In genomic region chr19:35720163-35720524, GRCh38 we compare ENCODE assay signal across 13 cellular contexts. TPM values are rescaled to one million over a fixed set of nuclear protein-coding genes. Genes with fewer than 3 reads are reported as not detected.
A peak's percentile ranks its signal among the peaks of the same experiment; 100 is the strongest.
DNase-seq lines count a peak whose midpoint lies in the region; ATAC-seq lines count a peak whose summit lies in the region.
"Had no signal": no experiment of that assay in that cellular context is flagged by ENCODE, and none has a peak within 500 bp of the region (broad histone marks: within the 10 kb centered on the region; RNA-seq: fewer than 3 reads in every experiment).

No MANE protein-coding gene starts in this region.

- H3K4me1 Mint-ChIP-seq in stimulated activated naive CD8-positive, alpha-beta T cell treated with anti-CD3 and anti-CD28 coated beads, Interleukin-15, Interleukin-2, amounts not matched to agents 100 ng/mL and 50 ng/mL, for 24 hours (ENCODE audit: low read depth): peaks cover 32% of the 10 kb centered on the region
- peaks cover 21% of the 10 kb centered on the region for H3K4me1 Mint-ChIP-seq in activated naive CD8-positive, alpha-beta T cell treated with anti-CD3 and anti-CD28 coated beads, Interleukin-2, amount 10 ng/mL, durations not matched to agents 7 days and 5 days

- no peak overlapping the region for H3K4me3 ChIP-seq in MG63
- H3K4me3 ChIP-seq: adrenal gland had no signal

- H3K36me3 ChIP-seq in MG63: peaks cover 62% of the 10 kb centered on the region

- H3K27me3 Mint-ChIP-seq in stimulated activated naive CD8-positive, alpha-beta T cell treated with anti-CD3 and anti-CD28 coated beads, Interleukin-15, Interleukin-2, amounts not matched to agents 100 ng/mL and 50 ng/mL, for 24 hours: no peaks in the 10 kb centered on the region
- no peaks in the 10 kb centered on the region for H3K27me3 Mint-ChIP-seq in activated naive CD8-positive, alpha-beta T cell treated with anti-CD3 and anti-CD28 coated beads, Interleukin-2, amount 10 ng/mL, durations not matched to agents 7 days and 5 days

- peaks cover 72% of the 10 kb centered on the region for H3K36me3 Mint-ChIP-seq in stimulated activated naive CD8-positive, alpha-beta T cell treated with anti-CD3 and anti-CD28 coated beads, Interleukin-15, Interleukin-2, amounts not matched to agents 100 ng/mL and 50 ng/mL, for 24 hours (ENCODE audit: low read depth)
- peaks cover 15% of the 10 kb centered on the region for H3K36me3 Mint-ChIP-seq in activated naive CD8-positive, alpha-beta T cell treated with anti-CD3 and anti-CD28 coated beads, Interleukin-2, amount 10 ng/mL, durations not matched to agents 7 days and 5 days

- no peaks in the 10 kb centered on the region for H3K9me3 ChIP-seq in MG63
- H3K9me3 ChIP-seq: adrenal gland had no signal

- no peak for DNase-seq in stimulated activated naive CD8-positive, alpha-beta T cell treated with anti-CD3 and anti-CD28 coated beads, Interleukin-15, Interleukin-2, amounts not matched to agents 100 U/mL and 50 U/mL, for 24 hours
- DNase-seq in activated naive CD8-positive, alpha-beta T cell treated with anti-CD3 and anti-CD28 coated beads, Interleukin-2, amount 10 ng/mL, durations not matched to agents 7 days and 5 days: no peak
- DNase-seq in SKM-1 treated with dmso at 0.1 percent for 144 hours (lab: John Stamatoyannopoulos, UW; ENCODE audit: unreplicated experiment) (no peak), NCI-H748 treated with DMSO at 0.1 percent for 48 hours (lab: John Stamatoyannopoulos, UW) (no peak), MG63 (no peak)
- DNase-seq: activated CD4-positive, alpha-beta T cell treated with anti-CD3 and anti-CD28 coated beads for 4 hours; KG1; left cardiac atrium; NCI-H510A treated with DMSO at 0.1 percent for 48 hours; PC-3 had no signal

- no peaks in the 10 kb centered on the region for H3K9me3 Mint-ChIP-seq in stimulated activated naive CD8-positive, alpha-beta T cell treated with anti-CD3 and anti-CD28 coated beads, Interleukin-15, Interleukin-2, amounts not matched to agents 100 ng/mL and 50 ng/mL, for 24 hours
- H3K9me3 Mint-ChIP-seq in activated naive CD8-positive, alpha-beta T cell treated with anti-CD3 and anti-CD28 coated beads, Interleukin-2, amount 10 ng/mL, durations not matched to agents 7 days and 5 days: no peaks in the 10 kb centered on the region

- H3K27me3 ChIP-seq in MG63: no peaks in the 10 kb centered on the region
- H3K27me3 ChIP-seq: adrenal gland had no signal

- H3K4me3 Mint-ChIP-seq in stimulated activated naive CD8-positive, alpha-beta T cell treated with anti-CD3 and anti-CD28 coated beads, Interleukin-15, Interleukin-2, amounts not matched to agents 100 ng/mL and 50 ng/mL, for 24 hours: peak overlapping the region; percentile 28
- H3K4me3 Mint-ChIP-seq in activated naive CD8-positive, alpha-beta T cell treated with anti-CD3 and anti-CD28 coated beads, Interleukin-2, amount 10 ng/mL, durations not matched to agents 7 days and 5 days: peak overlapping the region; percentile 49

- H3K27ac Mint-ChIP-seq in stimulated activated naive CD8-positive, alpha-beta T cell treated with anti-CD3 and anti-CD28 coated beads, Interleukin-15, Interleukin-2, amounts not matched to agents 100 ng/mL and 50 ng/mL, for 24 hours: peak overlapping the region; percentile 72
- H3K27ac Mint-ChIP-seq in activated naive CD8-positive, alpha-beta T cell treated with anti-CD3 and anti-CD28 coated beads, Interleukin-2, amount 10 ng/mL, durations not matched to agents 7 days and 5 days: no peak overlapping the region

- no peak for ATAC-seq in stimulated activated naive CD8-positive, alpha-beta T cell treated with anti-CD3 and anti-CD28 coated beads, Interleukin-15, Interleukin-2, amounts not matched to agents 100 U/mL and 50 U/mL, for 24 hours
- no peak for ATAC-seq in activated naive CD8-positive, alpha-beta T cell treated with anti-CD3 and anti-CD28 coated beads, Interleukin-2, amount 10 ng/mL, durations not matched to agents 7 days and 5 days (ENCODE audit: low read depth)
- ATAC-seq: esophagus mucosa, left cardiac atrium, PC-3 had no signal

- POLR2A ChIA-PET in activated naive CD8-positive, alpha-beta T cell treated with anti-CD3 and anti-CD28 coated beads, Interleukin-2, amount 10 ng/mL, durations not matched to agents 7 days and 5 days (lab: Charles Lee): interaction anchor here (3.3 kb wide), 1 partner anchor 21 kb away, joined by 32 read pairs; the partner anchor contains the start of gene IGFLR1

RNA-seq across cellular contexts. Expression of gene KMT2B, which starts 2.3 kb away (rescaled TPM):
- total RNA-seq in activated naive CD8-positive, alpha-beta T cell treated with anti-CD3 and anti-CD28 coated beads, Interleukin-2, amount 10 ng/mL, durations not matched to agents 7 days and 5 days: 10 to 100 TPM; 74.6 to 75.9 TPM
- 2.3 and 6.0 TPM in 2 replicates for total RNA-seq in MG63 (2014; rRNA removed; shearing (Covaris generic); ENCODE audit: low replicate concordance)

RNA-seq across cellular contexts. Expression of gene ZBTB32, which starts 15.8 kb away (rescaled TPM):
- total RNA-seq in activated naive CD8-positive, alpha-beta T cell treated with anti-CD3 and anti-CD28 coated beads, Interleukin-2, amount 10 ng/mL, durations not matched to agents 7 days and 5 days: 10 to 100 TPM; 24.5 to 33.6 TPM
- not detected in 2 replicates for total RNA-seq in MG63 (2014; rRNA removed; shearing (Covaris generic); ENCODE audit: low replicate concordance)
- total RNA-seq: esophagus mucosa, left cardiac atrium, PC-3 had no signal

RNA-seq across cellular contexts. Expression of gene IGFLR1, which starts 22.1 kb away (rescaled TPM):
- 10 to 100 TPM; 63.0 to 63.4 TPM for total RNA-seq in activated naive CD8-positive, alpha-beta T cell treated with anti-CD3 and anti-CD28 coated beads, Interleukin-2, amount 10 ng/mL, durations not matched to agents 7 days and 5 days
- total RNA-seq in MG63 (2014; rRNA removed; shearing (Covaris generic); ENCODE audit: low replicate concordance): 0.27 and 2.4 TPM in 2 replicates

RNA-seq across cellular contexts. Expression of gene U2AF1L4, which starts 25.1 kb away (rescaled TPM):
- 10 to 100 TPM; 31.9 to 33.1 TPM for total RNA-seq in activated naive CD8-positive, alpha-beta T cell treated with anti-CD3 and anti-CD28 coated beads, Interleukin-2, amount 10 ng/mL, durations not matched to agents 7 days and 5 days
- 16.3 and 19.8 TPM in 2 replicates for total RNA-seq in MG63 (2014; rRNA removed; shearing (Covaris generic); ENCODE audit: low replicate concordance)

RNA-seq across cellular contexts. Expression of gene PSENEN, which starts 25.3 kb away (rescaled TPM):
- total RNA-seq in activated naive CD8-positive, alpha-beta T cell treated with anti-CD3 and anti-CD28 coated beads, Interleukin-2, amount 10 ng/mL, durations not matched to agents 7 days and 5 days: 10 to 100 TPM; 35.7 to 36.3 TPM
- 37.6 and 76.2 TPM in 2 replicates for total RNA-seq in MG63 (2014; rRNA removed; shearing (Covaris generic); ENCODE audit: low replicate concordance)

Comparison
In these comparisons a context has a peak if more than half of its experiments do, and no peak if none do; other contexts are left out.
1. RNA of gene KMT2B, which starts 2.3 kb away (total RNA-seq): 74.6 to 75.9 TPM in activated naive CD8-positive, alpha-beta T cell treated with anti-CD3 and anti-CD28 coated beads, Interleukin-2, amount 10 ng/mL, durations not matched to agents 7 days and 5 days; 2.3 to 6.0 TPM in MG63; every median in the first group is over 10 times any median in the second.
2. RNA of gene ZBTB32, which starts 15.8 kb away (total RNA-seq): 24.5 to 33.6 TPM in activated naive CD8-positive, alpha-beta T cell treated with anti-CD3 and anti-CD28 coated beads, Interleukin-2, amount 10 ng/mL, durations not matched to agents 7 days and 5 days; not detected in MG63; every median in the first group is over 10 times any median in the second.
3. RNA of gene IGFLR1, which starts 22.1 kb away (total RNA-seq): 63.0 to 63.4 TPM in activated naive CD8-positive, alpha-beta T cell treated with anti-CD3 and anti-CD28 coated beads, Interleukin-2, amount 10 ng/mL, durations not matched to agents 7 days and 5 days; 0.27 to 2.4 TPM in MG63; every median in the first group is over 10 times any median in the second.